13 cellular contexts compared by ENCODE assay signal in genomic region chr15:92271179-92271578, GRCh38.
DNase-seq lines count a peak whose midpoint lies in the region; ATAC-seq and TF ChIP-seq lines count a peak whose summit lies in the region.
"Had no signal": no experiment of that assay in that cellular context is flagged by ENCODE, and none has a peak within 500 bp of the region (broad histone marks: within the 10 kb centered on the region; RNA-seq: fewer than 3 reads in every experiment).

No MANE protein-coding gene starts in this region.

- H3K36me3 ChIP-seq in RWPE2 (ENCODE audit: low read depth) = no peaks in the 10 kb centered on the region
- H3K36me3 ChIP-seq in mesendoderm (ENCODE audit: control insufficient read depth, insufficient read depth, low read length) = no peaks in the 10 kb centered on the region

- H3K4me3 ChIP-seq in RWPE2 (ENCODE audit: severe bottlenecking) = no peak overlapping the region
- no peak overlapping the region for H3K4me3 ChIP-seq in epithelial cell of esophagus (ENCODE audit: low read length)
- no peak overlapping the region for H3K4me3 ChIP-seq in mesendoderm (ENCODE audit: low read length)

- DNase-seq in M059J (ENCODE audit: low read depth) (peak; percentile 2), RWPE2 (ENCODE audit: low spot score) (no peak), epithelial cell of esophagus (ENCODE audit: low read depth) (peak; percentile 6), mesendoderm (peak; percentile 9), NOMO-1 treated with dmso at 0.1 percent for 144 hours (lab: John Stamatoyannopoulos, UW; ENCODE audit: unreplicated experiment) (no peak)
- DNase-seq in activated T-cell treated with anti-CD3 and anti-CD28 coated beads, Interleukin-2, amount 50 U/mL, for 1 hour = no peak
- DNase-seq: AML-193; Caco-2; CD4-positive, alpha-beta T cell; H9 had no signal

- H3K9ac ChIP-seq in mesendoderm (ENCODE audit: low read length) = no peak overlapping the region

- H3K4me1 ChIP-seq in RWPE2 (ENCODE audit: insufficient read depth, poor library complexity, severe bottlenecking) = no peaks in the 10 kb centered on the region
- peaks cover 11% of the 10 kb centered on the region for H3K4me1 ChIP-seq in mesendoderm (ENCODE audit: control insufficient read depth, low read depth, low read length)
- H3K4me1 ChIP-seq: Caco-2 had no signal

- no peaks in the 10 kb centered on the region for H3K9me3 ChIP-seq in RWPE2 (ENCODE audit: severe bottlenecking)
- H3K9me3 ChIP-seq: Caco-2 had no signal

- H3K4ac ChIP-seq in mesendoderm (ENCODE audit: low read depth, low read length) = no peak overlapping the region

- H3K27me3 ChIP-seq in RWPE2 (ENCODE audit: insufficient read depth, poor library complexity, severe bottlenecking) (peaks cover 22% of the 10 kb centered on the region), mesendoderm (ENCODE audit: insufficient read depth, low read length, poor library complexity) (no peaks in the 10 kb centered on the region)

- H2BK5ac ChIP-seq in mesendoderm (ENCODE audit: low read length) = no peak overlapping the region

- H3K79me1 ChIP-seq in mesendoderm (ENCODE audit: low read length) = no peaks in the 10 kb centered on the region

- no peak overlapping the region for H4K5ac ChIP-seq in mesendoderm (ENCODE audit: low read length)

- H3K23ac ChIP-seq in mesendoderm (ENCODE audit: low read length) = no peak overlapping the region

- H3K79me2 ChIP-seq in mesendoderm (ENCODE audit: control insufficient read depth, insufficient read depth, low read length) = no peaks in the 10 kb centered on the region

- no peak overlapping the region for H3K27ac ChIP-seq in RWPE2 (ENCODE audit: poor library complexity, severe bottlenecking)
- no peak overlapping the region for H3K27ac ChIP-seq in mesendoderm (ENCODE audit: low read depth, low read length)
- H3K27ac ChIP-seq: C4-2B had no signal

- no peak overlapping the region for H4K8ac ChIP-seq in mesendoderm (ENCODE audit: low read depth, low read length)

- WGBS in mesendoderm (ENCODE audit: extremely low coverage, insufficient coverage, low lambda C conversion rate) = no CpG with 5 or more reads among the region's 1 CpG

- H3K4me2 ChIP-seq in mesendoderm (ENCODE audit: low read length) = no peak overlapping the region

- no peak overlapping the region for H3K56ac ChIP-seq in mesendoderm (ENCODE audit: low read length)

- H2AK5ac ChIP-seq in mesendoderm (ENCODE audit: low read length) = no peak overlapping the region

- TF ChIP-seq CTCF in RWPE2 (IDR thresholded peaks at IDR 0.05; ENCODE audit: poor library complexity, severe bottlenecking) (no peak), epithelial cell of esophagus (IDR thresholded peaks at IDR 0.05; ENCODE audit: insufficient read depth, low read depth, low read length, missing control alignments) (no peak)

- no peak overlapping the region for H2BK120ac ChIP-seq in mesendoderm (ENCODE audit: low read depth, low read length)

- no peak overlapping the region for H2BK15ac ChIP-seq in mesendoderm (replicated peaks; ENCODE audit: low read depth)

- ATAC-seq in RWPE2 (ENCODE audit: low read depth) = peak; percentile 58; the same call in 2 of the 3 replicates
- ATAC-seq in GM21423 (IDR thresholded peaks at IDR 0.05; ENCODE audit: unreplicated experiment) = no peak
- ATAC-seq: HepG2 had no signal

- H3K18ac ChIP-seq in mesendoderm (ENCODE audit: low read length) = no peak overlapping the region

Comparison
In these comparisons a context has a peak if more than half of its experiments do, and no peak if none do; other contexts are left out.
1. DNase-seq: peak in M059J (single experiment), epithelial cell of esophagus (single experiment) and mesendoderm (single experiment); none in RWPE2 (single experiment), NOMO-1 treated with dmso at 0.1 percent for 144 hours (single experiment) and activated T-cell treated with anti-CD3 and anti-CD28 coated beads, Interleukin-2, amount 50 U/mL, for 1 hour (single experiment).